In the genomic region with DNA sequence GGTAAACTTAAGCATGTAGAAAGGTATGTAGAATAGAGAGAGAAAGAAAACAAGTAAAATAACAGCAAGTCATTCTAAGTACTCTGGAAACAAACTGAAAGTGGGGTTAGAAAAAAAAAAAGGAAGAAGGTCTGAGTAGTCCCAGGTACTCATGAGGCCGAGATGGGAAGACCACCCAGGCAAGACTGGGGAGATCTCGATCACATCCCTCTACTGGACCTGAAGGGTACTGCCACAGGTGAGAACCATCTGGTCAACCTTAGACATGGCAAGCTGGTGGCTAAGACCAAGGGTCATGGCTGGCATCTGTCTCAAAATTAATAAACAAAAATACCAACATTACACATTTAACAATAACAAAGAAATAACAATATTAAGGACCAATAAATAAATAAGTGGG, we compare ENCODE assay signal across 1 cellular context.
TF ChIP-seq lines count a peak whose summit lies in the region.

No MANE protein-coding gene starts in this region.

TF ChIP-seq in GM23338, 12 proteins besides CTCF, POLR2A, EP300 and RAD21 (continued from another document):
- TF ChIP-seq, protein P1, sequence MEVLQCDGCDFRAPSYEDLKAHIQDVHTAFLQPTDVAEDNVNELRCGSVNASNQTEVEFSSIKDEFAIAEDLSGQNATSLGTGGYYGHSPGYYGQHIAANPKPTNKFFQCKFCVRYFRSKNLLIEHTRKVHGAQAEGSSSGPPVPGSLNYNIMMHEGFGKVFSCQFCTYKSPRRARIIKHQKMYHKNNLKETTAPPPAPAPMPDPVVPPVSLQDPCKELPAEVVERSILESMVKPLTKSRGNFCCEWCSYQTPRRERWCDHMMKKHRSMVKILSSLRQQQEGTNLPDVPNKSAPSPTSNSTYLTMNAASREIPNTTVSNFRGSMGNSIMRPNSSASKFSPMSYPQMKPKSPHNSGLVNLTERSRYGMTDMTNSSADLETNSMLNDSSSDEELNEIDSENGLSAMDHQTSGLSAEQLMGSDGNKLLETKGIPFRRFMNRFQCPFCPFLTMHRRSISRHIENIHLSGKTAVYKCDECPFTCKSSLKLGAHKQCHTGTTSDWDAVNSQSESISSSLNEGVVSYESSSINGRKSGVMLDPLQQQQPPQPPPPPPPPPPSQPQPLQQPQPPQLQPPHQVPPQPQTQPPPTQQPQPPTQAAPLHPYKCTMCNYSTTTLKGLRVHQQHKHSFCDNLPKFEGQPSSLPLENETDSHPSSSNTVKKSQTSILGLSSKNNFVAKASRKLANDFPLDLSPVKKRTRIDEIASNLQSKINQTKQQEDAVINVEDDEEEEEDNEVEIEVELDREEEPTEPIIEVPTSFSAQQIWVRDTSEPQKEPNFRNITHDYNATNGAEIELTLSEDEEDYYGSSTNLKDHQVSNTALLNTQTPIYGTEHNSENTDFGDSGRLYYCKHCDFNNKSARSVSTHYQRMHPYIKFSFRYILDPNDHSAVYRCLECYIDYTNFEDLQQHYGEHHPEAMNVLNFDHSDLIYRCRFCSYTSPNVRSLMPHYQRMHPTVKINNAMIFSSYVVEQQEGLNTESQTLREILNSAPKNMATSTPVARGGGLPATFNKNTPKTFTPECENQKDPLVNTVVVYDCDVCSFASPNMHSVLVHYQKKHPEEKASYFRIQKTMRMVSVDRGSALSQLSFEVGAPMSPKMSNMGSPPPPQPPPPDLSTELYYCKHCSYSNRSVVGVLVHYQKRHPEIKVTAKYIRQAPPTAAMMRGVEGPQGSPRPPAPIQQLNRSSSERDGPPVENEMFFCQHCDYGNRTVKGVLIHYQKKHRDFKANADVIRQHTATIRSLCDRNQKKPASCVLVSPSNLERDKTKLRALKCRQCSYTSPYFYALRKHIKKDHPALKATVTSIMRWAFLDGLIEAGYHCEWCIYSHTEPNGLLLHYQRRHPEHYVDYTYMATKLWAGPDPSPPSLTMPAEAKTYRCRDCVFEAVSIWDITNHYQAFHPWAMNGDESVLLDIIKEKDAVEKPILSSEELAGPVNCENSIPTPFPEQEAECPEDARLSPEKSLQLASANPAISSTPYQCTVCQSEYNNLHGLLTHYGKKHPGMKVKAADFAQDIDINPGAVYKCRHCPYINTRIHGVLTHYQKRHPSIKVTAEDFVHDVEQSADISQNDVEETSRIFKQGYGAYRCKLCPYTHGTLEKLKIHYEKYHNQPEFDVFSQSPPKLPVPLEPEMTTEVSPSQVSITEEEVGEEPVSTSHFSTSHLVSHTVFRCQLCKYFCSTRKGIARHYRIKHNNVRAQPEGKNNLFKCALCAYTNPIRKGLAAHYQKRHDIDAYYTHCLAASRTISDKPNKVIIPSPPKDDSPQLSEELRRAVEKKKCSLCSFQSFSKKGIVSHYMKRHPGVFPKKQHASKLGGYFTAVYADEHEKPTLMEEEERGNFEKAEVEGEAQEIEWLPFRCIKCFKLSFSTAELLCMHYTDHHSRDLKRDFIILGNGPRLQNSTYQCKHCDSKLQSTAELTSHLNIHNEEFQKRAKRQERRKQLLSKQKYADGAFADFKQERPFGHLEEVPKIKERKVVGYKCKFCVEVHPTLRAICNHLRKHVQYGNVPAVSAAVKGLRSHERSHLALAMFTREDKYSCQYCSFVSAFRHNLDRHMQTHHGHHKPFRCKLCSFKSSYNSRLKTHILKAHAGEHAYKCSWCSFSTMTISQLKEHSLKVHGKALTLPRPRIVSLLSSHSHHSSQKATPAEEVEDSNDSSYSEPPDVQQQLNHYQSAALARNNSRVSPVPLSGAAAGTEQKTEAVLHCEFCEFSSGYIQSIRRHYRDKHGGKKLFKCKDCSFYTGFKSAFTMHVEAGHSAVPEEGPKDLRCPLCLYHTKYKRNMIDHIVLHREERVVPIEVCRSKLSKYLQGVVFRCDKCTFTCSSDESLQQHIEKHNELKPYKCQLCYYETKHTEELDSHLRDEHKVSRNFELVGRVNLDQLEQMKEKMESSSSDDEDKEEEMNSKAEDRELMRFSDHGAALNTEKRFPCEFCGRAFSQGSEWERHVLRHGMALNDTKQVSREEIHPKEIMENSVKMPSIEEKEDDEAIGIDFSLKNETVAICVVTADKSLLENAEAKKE (CRISPR knock-in tag; IDR thresholded peaks at IDR 0.05): no peak
- no peak for TF ChIP-seq NANOG (IDR thresholded peaks at IDR 0.05; ENCODE audit: borderline replicate concordance)
- TF ChIP-seq, protein P2, sequence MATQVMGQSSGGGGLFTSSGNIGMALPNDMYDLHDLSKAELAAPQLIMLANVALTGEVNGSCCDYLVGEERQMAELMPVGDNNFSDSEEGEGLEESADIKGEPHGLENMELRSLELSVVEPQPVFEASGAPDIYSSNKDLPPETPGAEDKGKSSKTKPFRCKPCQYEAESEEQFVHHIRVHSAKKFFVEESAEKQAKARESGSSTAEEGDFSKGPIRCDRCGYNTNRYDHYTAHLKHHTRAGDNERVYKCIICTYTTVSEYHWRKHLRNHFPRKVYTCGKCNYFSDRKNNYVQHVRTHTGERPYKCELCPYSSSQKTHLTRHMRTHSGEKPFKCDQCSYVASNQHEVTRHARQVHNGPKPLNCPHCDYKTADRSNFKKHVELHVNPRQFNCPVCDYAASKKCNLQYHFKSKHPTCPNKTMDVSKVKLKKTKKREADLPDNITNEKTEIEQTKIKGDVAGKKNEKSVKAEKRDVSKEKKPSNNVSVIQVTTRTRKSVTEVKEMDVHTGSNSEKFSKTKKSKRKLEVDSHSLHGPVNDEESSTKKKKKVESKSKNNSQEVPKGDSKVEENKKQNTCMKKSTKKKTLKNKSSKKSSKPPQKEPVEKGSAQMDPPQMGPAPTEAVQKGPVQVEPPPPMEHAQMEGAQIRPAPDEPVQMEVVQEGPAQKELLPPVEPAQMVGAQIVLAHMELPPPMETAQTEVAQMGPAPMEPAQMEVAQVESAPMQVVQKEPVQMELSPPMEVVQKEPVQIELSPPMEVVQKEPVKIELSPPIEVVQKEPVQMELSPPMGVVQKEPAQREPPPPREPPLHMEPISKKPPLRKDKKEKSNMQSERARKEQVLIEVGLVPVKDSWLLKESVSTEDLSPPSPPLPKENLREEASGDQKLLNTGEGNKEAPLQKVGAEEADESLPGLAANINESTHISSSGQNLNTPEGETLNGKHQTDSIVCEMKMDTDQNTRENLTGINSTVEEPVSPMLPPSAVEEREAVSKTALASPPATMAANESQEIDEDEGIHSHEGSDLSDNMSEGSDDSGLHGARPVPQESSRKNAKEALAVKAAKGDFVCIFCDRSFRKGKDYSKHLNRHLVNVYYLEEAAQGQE (IDR thresholded peaks at IDR 0.05; ENCODE audit: unreplicated experiment): no peak
TF ChIP-seq in GM23338: peak in this region for 0.
